In genomic region chr17:78129385-78130079, GRCh38 we compare ENCODE assay signal across 8 cellular contexts. TPM values are rescaled to one million over a fixed set of nuclear protein-coding genes. Genes with fewer than 3 reads are reported as not detected.
DNase-seq lines count a peak whose midpoint lies in the region; ATAC-seq and TF ChIP-seq lines count a peak whose summit lies in the region.

No MANE protein-coding gene starts in this region.

- intact Hi-C loops in CD14-positive monocyte (cut with micrococcal nuclease) = loop anchor here in 1 of 2 donors (5.0 kb wide), 1 partner anchor 43 kb away; no protein-coding TSS in a partner anchor
- intact Hi-C loops in prostate gland (cut with DNase I) = no loop called here

- no peak overlapping the region for H3K4me3 ChIP-seq in prostate gland

- no peak for TF ChIP-seq POLR2A in prostate gland (IDR thresholded peaks at IDR 0.05)

- H3K27me3 Mint-ChIP-seq in CD14-positive monocyte (ENCODE audit: low read depth in 3 of 3) (no peaks in the 10 kb centered on the region), naive B cell (no peaks in the 10 kb centered on the region)

- H3K4me1 Mint-ChIP-seq in CD14-positive monocyte (peaks cover 71% of the 10 kb centered on the region), naive B cell (peaks cover 54 to 82% (median 59%) of the 10 kb centered on the region in 3 donors)

- no peak for ATAC-seq in naive B cell (ENCODE audit: low read depth in 2 of 2)
- ATAC-seq in foreskin keratinocyte = no peak

- no peaks in the 10 kb centered on the region for H3K9me3 ChIP-seq in prostate gland

- no peaks in the 10 kb centered on the region for H3K27me3 ChIP-seq in prostate gland (replicated peaks; ENCODE audit: insufficient read depth)
- H3K27me3 ChIP-seq in foreskin keratinocyte = peaks cover 17% of the 10 kb centered on the region

- DNase-seq in CD14-positive monocyte (ENCODE audit: low spot score) (peak; percentile 45), MV-4-11 (lab: John Stamatoyannopoulos, UW) (peak; percentile 21), naive B cell (peak; percentile 53), prostate gland (ENCODE audit: low spot score) (no peak), SIG-M5 (lab: John Stamatoyannopoulos, UW) (no peak), NCI-H2171 treated with DMSO at 0.1 percent for 48 hours (lab: John Stamatoyannopoulos, UW) (no peak), foreskin keratinocyte (no peak)

- H3K36me3 ChIP-seq in prostate gland = no peaks in the 10 kb centered on the region

- H3K27ac Mint-ChIP-seq in CD14-positive monocyte (peak overlapping the region; percentile 85 to 95 (median 93)), naive B cell (peak overlapping the region; percentile 90 to 99 (median 98))

- TF ChIP-seq CTCF in CD14-positive monocyte (IDR thresholded peaks at IDR 0.05) (no peak), prostate gland (IDR thresholded peaks at IDR 0.05) (no peak), foreskin keratinocyte (conservative IDR thresholded peaks at IDR 0.05) (no peak)

- H3K36me3 Mint-ChIP-seq in CD14-positive monocyte (peaks cover 19 to 24% of the 10 kb centered on the region in 2 donors), naive B cell (peaks cover 0 to 5% of the 10 kb centered on the region in 2 donors)

- H3K9me3 Mint-ChIP-seq in CD14-positive monocyte (no peaks in the 10 kb centered on the region), naive B cell (no peaks in the 10 kb centered on the region)

- 90% methylated on average over 3 of the region's 3 CpGs for WGBS in prostate gland

- H3K27ac ChIP-seq in angular gyrus (ENCODE audit: low read depth, low read length) (peak overlapping the region; percentile 98), prostate gland (peak overlapping the region in 1 of 2 donors; percentile 90), foreskin keratinocyte (no peak overlapping the region)

- peaks cover 12% of the 10 kb centered on the region for H3K4me1 ChIP-seq in prostate gland (replicated peaks)
- H3K4me1 ChIP-seq in foreskin keratinocyte = peaks cover 4% of the 10 kb centered on the region

- H3K4me3 Mint-ChIP-seq in CD14-positive monocyte (peak overlapping the region; percentile 84 to 94), naive B cell (peak overlapping the region; percentile 95 to 100 (median 97))

RNA-seq across cellular contexts. Expression of gene TMC6, which starts 1.0 kb away (rescaled TPM):
- 10 to 100 TPM; 60.1 to 79.2 TPM for polyA plus RNA-seq in CD14-positive monocyte
- 100 to 1,000 TPM in 5 of 6 donors, 10 to 100 TPM in 1; 84.9 to 170 (median 141) TPM for polyA plus RNA-seq in naive B cell (ENCODE audit: low read depth in 6 of 6)
- total RNA-seq in prostate gland = 10 to 100 TPM; 36.1 to 65.2 TPM
- total RNA-seq in foreskin keratinocyte = 14.3 and 23.7 TPM in 2 replicates
- 13.8 and 25.6 TPM in 2 replicates for polyA plus RNA-seq in foreskin keratinocyte

RNA-seq across cellular contexts. Expression of gene TMC8, which starts 1.0 kb away (rescaled TPM):
- polyA plus RNA-seq in CD14-positive monocyte (10 to 100 TPM; 13.3 to 15.1 TPM), naive B cell (ENCODE audit: low read depth in 6 of 6) (100 to 1,000 TPM in 1 of 6 donors, 10 to 100 TPM in 5; 26.2 to 103 (median 55.2) TPM), foreskin keratinocyte (0.07 and 0.16 TPM in 2 replicates)
- total RNA-seq in prostate gland (1 to 10 TPM; 1.2 to 3.3 TPM), foreskin keratinocyte (0.11 and 0.14 TPM in 2 replicates)

RNA-seq across cellular contexts. Expression of gene C17orf99, which starts 16.7 kb away (rescaled TPM):
- polyA plus RNA-seq in CD14-positive monocyte = not detected
- polyA plus RNA-seq in naive B cell (ENCODE audit: low read depth in 6 of 6) = under 1 TPM in 1 of 6 donors, not detected in 5; 0.42 TPM
- not detected for total RNA-seq in prostate gland
- total RNA-seq in foreskin keratinocyte = 0.18 and 0.24 TPM in 2 replicates
- polyA plus RNA-seq in foreskin keratinocyte = 0.22 TPM in 1 of 2 replicates, not detected in the other

RNA-seq across cellular contexts. Expression of gene SYNGR2, which starts 38.8 kb away (rescaled TPM):
- polyA plus RNA-seq in CD14-positive monocyte = 100 to 1,000 TPM; 350 to 402 TPM
- polyA plus RNA-seq in naive B cell (ENCODE audit: low read depth in 6 of 6) = 100 to 1,000 TPM; 490 to 908 (median 562) TPM
- total RNA-seq in prostate gland = 100 to 1,000 TPM; 133 to 284 TPM
- 30.3 and 48.0 TPM in 2 replicates for total RNA-seq in foreskin keratinocyte
- polyA plus RNA-seq in foreskin keratinocyte = 60.8 and 111 TPM in 2 replicates

RNA-seq across cellular contexts. Expression of gene TK1, which starts 57.3 kb away (rescaled TPM):
- 1 to 10 TPM; 1.4 to 2.0 TPM for polyA plus RNA-seq in CD14-positive monocyte
- 1 to 10 TPM in 5 of 6 donors, under 1 TPM in 1; 0.91 to 3.5 (median 2.1) TPM for polyA plus RNA-seq in naive B cell (ENCODE audit: low read depth in 6 of 6)
- 10 to 100 TPM; 10.8 to 11.2 TPM for total RNA-seq in prostate gland
- total RNA-seq in foreskin keratinocyte = 80.9 and 109 TPM in 2 replicates
- polyA plus RNA-seq in foreskin keratinocyte = 169 and 180 TPM in 2 replicates

Comparison
In these comparisons a context has a peak if more than half of its experiments do, and no peak if none do; other contexts are left out.
1. DNase-seq: peak in CD14-positive monocyte (single experiment), MV-4-11 (single experiment) and naive B cell (single experiment); none in prostate gland (single experiment), SIG-M5 (single experiment), NCI-H2171 treated with DMSO at 0.1 percent for 48 hours (single experiment) and foreskin keratinocyte (0 of 2).
2. RNA of gene TMC8, which starts 1.0 kb away (polyA plus RNA-seq): 26.2 to 103 TPM in naive B cell and 13.3 to 15.1 TPM in CD14-positive monocyte; 0.07 to 0.16 TPM in foreskin keratinocyte; every median in the first group is over 10 times any median in the second.